ENCODE assay signal across 21 cellular contexts in genomic region chr17:80763293-80763867, GRCh38.
A peak's percentile ranks its signal among the peaks of the same experiment; 100 is the strongest.
DNase-seq lines count a peak whose midpoint lies in the region; ATAC-seq and TF ChIP-seq lines count a peak whose summit lies in the region.
"Had no signal": no experiment of that assay in that cellular context is flagged by ENCODE, and none has a peak within 500 bp of the region (broad histone marks: within the 10 kb centered on the region; RNA-seq: fewer than 3 reads in every experiment).

No MANE protein-coding gene starts in this region.

- H3K4me1 ChIP-seq in DOHH2 (ENCODE audit: control insufficient read depth, low read length) (peaks cover 90% of the 10 kb centered on the region), right atrium auricular region (peaks cover 0 to 5% of the 10 kb centered on the region in 2 donors)

- H3K9me3 ChIP-seq in DOHH2 (ENCODE audit: control insufficient read depth, insufficient read depth, low read length) (no peaks in the 10 kb centered on the region), right atrium auricular region (no peaks in the 10 kb centered on the region)
- H3K9me3 ChIP-seq: gastroesophageal sphincter, thoracic aorta had no signal

- H3K36me3 ChIP-seq in DOHH2 (ENCODE audit: control insufficient read depth, low read length), result peaks cover 28% of the 10 kb centered on the region
- H3K36me3 ChIP-seq in right atrium auricular region, result no peaks in the 10 kb centered on the region
- H3K36me3 ChIP-seq: brain microvascular endothelial cell, gastroesophageal sphincter, thoracic aorta had no signal

- H3K27me3 Mint-ChIP-seq in activated T-helper 1 cell treated with anti-CD3 and anti-CD28 coated beads, Interleukin-12 subunit alpha, Interleukin-12 subunit beta, Interleukin-2, Interleukin-4 antibody, amounts not matched to agents 30 ng/mL and 10 ng/mL and 1 ng/mL, durations not matched to agents 14 hours and 24 hours and 36 hours (ENCODE audit: insufficient read depth), result no peaks in the 10 kb centered on the region
- no peaks in the 10 kb centered on the region for H3K27me3 Mint-ChIP-seq in naive B cell
- H3K27me3 Mint-ChIP-seq: B cell had no signal

- H3K4me1 Mint-ChIP-seq in activated T-helper 1 cell treated with anti-CD3 and anti-CD28 coated beads, Interleukin-12 subunit alpha, Interleukin-12 subunit beta, Interleukin-2, Interleukin-4 antibody, amounts not matched to agents 30 ng/mL and 10 ng/mL and 1 ng/mL, durations not matched to agents 14 hours and 24 hours and 36 hours (ENCODE audit: low read depth), result peaks cover 75% of the 10 kb centered on the region
- peaks cover 31 to 62% (median 59%) of the 10 kb centered on the region in 3 donors for H3K4me1 Mint-ChIP-seq in naive B cell

- no peak for ATAC-seq in naive B cell (ENCODE audit: low read depth in 2 of 2)
- ATAC-seq: gastroesophageal sphincter, left ventricle myocardium superior, PC-3 had no signal

- H3K27ac ChIP-seq in DOHH2 (ENCODE audit: low read depth, low read length), result peak overlapping the region; percentile 99
- no peak overlapping the region for H3K27ac ChIP-seq in right atrium auricular region
- H3K27ac ChIP-seq: 22Rv1, brain microvascular endothelial cell, gastroesophageal sphincter, thoracic aorta had no signal

- intact Hi-C loops in activated T-helper 1 cell treated with anti-CD3 and anti-CD28 coated beads, Interleukin-12 subunit alpha, Interleukin-12 subunit beta, Interleukin-2, Interleukin-4 antibody, amounts not matched to agents 30 ng/mL and 10 ng/mL and 1 ng/mL, durations not matched to agents 14 hours and 24 hours and 36 hours (cut with micrococcal nuclease), result no loop called here

- H3K9me3 Mint-ChIP-seq in activated T-helper 1 cell treated with anti-CD3 and anti-CD28 coated beads, Interleukin-12 subunit alpha, Interleukin-12 subunit beta, Interleukin-2, Interleukin-4 antibody, amounts not matched to agents 30 ng/mL and 10 ng/mL and 1 ng/mL, durations not matched to agents 14 hours and 24 hours and 36 hours, result no peaks in the 10 kb centered on the region
- H3K9me3 Mint-ChIP-seq in naive B cell, result no peaks in the 10 kb centered on the region

- H3K27ac Mint-ChIP-seq in activated T-helper 1 cell treated with anti-CD3 and anti-CD28 coated beads, Interleukin-12 subunit alpha, Interleukin-12 subunit beta, Interleukin-2, Interleukin-4 antibody, amounts not matched to agents 30 ng/mL and 10 ng/mL and 1 ng/mL, durations not matched to agents 14 hours and 24 hours and 36 hours, result peak overlapping the region; percentile 97
- peak overlapping the region in 4 of 6 donors; percentile 5 to 52 (median 33) for H3K27ac Mint-ChIP-seq in naive B cell
- H3K27ac Mint-ChIP-seq: B cell had no signal

- H3K27me3 ChIP-seq in DOHH2 (ENCODE audit: control insufficient read depth, low read length) (no peaks in the 10 kb centered on the region), right atrium auricular region (no peaks in the 10 kb centered on the region)
- H3K27me3 ChIP-seq: brain microvascular endothelial cell, gastroesophageal sphincter had no signal

- TF ChIP-seq CTCF in DOHH2 (IDR thresholded peaks at IDR 0.05; ENCODE audit: low read depth, low read length, poor library complexity, severe bottlenecking), result no peak
- TF ChIP-seq CTCF in right atrium auricular region (IDR thresholded peaks at IDR 0.05), result no peak

- peak overlapping the region; percentile 48 for H3K4me3 Mint-ChIP-seq in activated T-helper 1 cell treated with anti-CD3 and anti-CD28 coated beads, Interleukin-12 subunit alpha, Interleukin-12 subunit beta, Interleukin-2, Interleukin-4 antibody, amounts not matched to agents 30 ng/mL and 10 ng/mL and 1 ng/mL, durations not matched to agents 14 hours and 24 hours and 36 hours
- H3K4me3 Mint-ChIP-seq in naive B cell, result peak overlapping the region in 1 of 8 donors; percentile 23
- H3K4me3 Mint-ChIP-seq: B cell had no signal

- H3K4me3 ChIP-seq in DOHH2 (ENCODE audit: low read length) (peak overlapping the region; percentile 12; the same call in 1 of the 2 replicates), right atrium auricular region (no peak overlapping the region)
- H3K4me3 ChIP-seq: gastroesophageal sphincter, skin epidermis, thoracic aorta had no signal

- H3K9me2 ChIP-seq in DOHH2 (replicated peaks; ENCODE audit: control insufficient read depth, low read length), result no peaks in the 10 kb centered on the region

- peaks cover 29% of the 10 kb centered on the region for H3K36me3 Mint-ChIP-seq in activated T-helper 1 cell treated with anti-CD3 and anti-CD28 coated beads, Interleukin-12 subunit alpha, Interleukin-12 subunit beta, Interleukin-2, Interleukin-4 antibody, amounts not matched to agents 30 ng/mL and 10 ng/mL and 1 ng/mL, durations not matched to agents 14 hours and 24 hours and 36 hours (ENCODE audit: low read depth)
- H3K36me3 Mint-ChIP-seq in naive B cell, result no peaks in the 10 kb centered on the region

- DNase-seq in NCI-H1092 treated with DMSO at 0.1 percent for 48 hours (lab: John Stamatoyannopoulos, UW) (peak; percentile 13), NCI-H1092 (lab: John Stamatoyannopoulos, UW) (no peak), naive B cell (no peak), right atrium auricular region (ENCODE audit: low spot score) (no peak), hepatic stellate cell (ENCODE audit: low spot score) (no peak)
- no peak for DNase-seq in activated T-helper 1 cell treated with anti-CD3 and anti-CD28 coated beads, Interleukin-12 subunit alpha, Interleukin-12 subunit beta, Interleukin-2, Interleukin-4 antibody, amounts not matched to agents 30 ng/mL and 10 ng/mL and 1 ng/mL, durations not matched to agents 14 hours and 24 hours and 36 hours (ENCODE audit: low spot score)
- DNase-seq in stimulated activated CD4-positive, alpha-beta T cell treated with anti-CD3 and anti-CD28 coated beads, Interleukin-12 subunit alpha, Interleukin-12 subunit beta, amount 100 ng/mL, for 4 hours, result no peak
- DNase-seq: activated CD4-positive, CD25-positive, alpha-beta regulatory T cell treated with anti-CD3 and anti-CD28 coated beads, Interleukin-2, amount 50 U/mL, for 72 hours; brain microvascular endothelial cell; left ventricle myocardium superior; NCI-H2107; NCI-H69; PC-3; stimulated activated CD4-positive, alpha-beta T cell treated with anti-CD3 and anti-CD28 coated beads, Interleukin-4, amount 100 ng/mL, for 4 hours; stimulated activated CD8-positive, alpha-beta memory T cell treated with anti-CD3 and anti-CD28 coated beads, Interleukin-4, amount 100 ng/mL, for 48 hours had no signal

- no peaks in the 10 kb centered on the region for H4K20me1 ChIP-seq in DOHH2 (ENCODE audit: control insufficient read depth, insufficient read depth, low read depth, low read length)

- H3K4me2 ChIP-seq in DOHH2 (ENCODE audit: low read length), result peak overlapping the region; percentile 95

- H3K79me2 ChIP-seq in DOHH2 (ENCODE audit: control insufficient read depth, low read length), result peaks cover 45% of the 10 kb centered on the region

- H3F3A ChIP-seq in DOHH2 (ENCODE audit: control insufficient read depth, insufficient read depth), result peaks cover 61% of the 10 kb centered on the region
